ENCODE assay signal across 20 cellular contexts in the genomic region with DNA sequence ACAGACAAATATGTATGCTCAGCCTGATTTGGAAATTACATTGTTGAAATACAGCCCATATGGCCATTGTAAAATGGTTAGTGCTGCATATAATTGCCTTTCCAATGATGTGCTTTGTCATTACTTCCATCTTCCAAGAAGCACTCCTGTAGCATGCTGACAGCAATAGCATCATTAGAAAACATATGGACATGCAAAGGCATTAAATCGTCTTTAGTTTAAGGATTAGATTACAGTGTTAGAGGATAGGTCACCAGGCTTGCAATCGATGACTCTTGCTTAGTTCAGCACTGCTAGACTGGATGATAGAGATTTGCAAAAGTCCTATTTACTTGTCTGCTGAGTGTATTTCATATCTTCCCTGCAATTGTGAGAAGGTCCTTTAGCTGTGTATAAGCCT.
DNase-seq lines count a peak whose midpoint lies in the region; TF ChIP-seq lines count a peak whose summit lies in the region.
"Had no signal": no experiment of that assay in that cellular context is flagged by ENCODE, and none has a peak within 500 bp of the region (broad histone marks: within the 10 kb centered on the region; RNA-seq: fewer than 3 reads in every experiment).

No MANE protein-coding gene starts in this region.

- peak; percentile 19 for DNase-seq in NCI-H1694 (lab: John Stamatoyannopoulos, UW)
- DNase-seq in NCI-H1694 treated with DMSO at 0.1 percent for 48 hours (lab: John Stamatoyannopoulos, UW) = no peak
- peak; percentile 18 for DNase-seq in DMS 273 treated with DMSO at 0.1 percent for 48 hours (lab: John Stamatoyannopoulos, UW)
- DNase-seq in NCI-H69 (lab: John Stamatoyannopoulos, UW) = peak; percentile 88
- DNase-seq in WERI-Rb-1 = peak; percentile 33
- DNase-seq in NK-92 (lab: John Stamatoyannopoulos, UW; ENCODE audit: unreplicated experiment) = no peak
- no peak for DNase-seq in NCI-H1048 (lab: John Stamatoyannopoulos, UW)
- DNase-seq in GM19238 (ENCODE audit: insufficient read length, low spot score) = no peak
- DNase-seq: AML-193; Caco-2; CD4-positive, alpha-beta T cell; DMS53; DND-41; EL; IMR-90 had no signal

- no peak overlapping the region for H3K27ac ChIP-seq in WERI-Rb-1
- H3K27ac ChIP-seq: 22Rv1, A549, C4-2B had no signal

- H3K4me3 ChIP-seq in WERI-Rb-1 (ENCODE audit: low read depth, low read length) = no peak overlapping the region
- H3K4me3 ChIP-seq: A549, GM12878, HAP-1 had no signal

- no peaks in the 10 kb centered on the region for H3K9me3 ChIP-seq in WERI-Rb-1 (ENCODE audit: severe bottlenecking)
- H3K9me3 ChIP-seq: A549, Caco-2, HAP-1 had no signal

- no peaks in the 10 kb centered on the region for H3K27me3 ChIP-seq in WERI-Rb-1 (ENCODE audit: insufficient read depth, low read depth, severe bottlenecking)

- no peak for TF ChIP-seq CTCF in WERI-Rb-1 (IDR thresholded peaks at IDR 0.05; ENCODE audit: low read depth, low read length)

- H3K36me3 ChIP-seq in WERI-Rb-1 = no peaks in the 10 kb centered on the region
- H3K36me3 ChIP-seq: HAP-1 had no signal

Comparison
In these comparisons a context has a peak if more than half of its experiments do, and no peak if none do; other contexts are left out.
1. DNase-seq: peak in NCI-H1694 (single experiment), DMS 273 treated with DMSO at 0.1 percent for 48 hours (single experiment), NCI-H69 (single experiment) and WERI-Rb-1 (single experiment); none in NCI-H1694 treated with DMSO at 0.1 percent for 48 hours (single experiment), NK-92 (single experiment), NCI-H1048 (single experiment) and GM19238 (single experiment).